In the genomic region with DNA sequence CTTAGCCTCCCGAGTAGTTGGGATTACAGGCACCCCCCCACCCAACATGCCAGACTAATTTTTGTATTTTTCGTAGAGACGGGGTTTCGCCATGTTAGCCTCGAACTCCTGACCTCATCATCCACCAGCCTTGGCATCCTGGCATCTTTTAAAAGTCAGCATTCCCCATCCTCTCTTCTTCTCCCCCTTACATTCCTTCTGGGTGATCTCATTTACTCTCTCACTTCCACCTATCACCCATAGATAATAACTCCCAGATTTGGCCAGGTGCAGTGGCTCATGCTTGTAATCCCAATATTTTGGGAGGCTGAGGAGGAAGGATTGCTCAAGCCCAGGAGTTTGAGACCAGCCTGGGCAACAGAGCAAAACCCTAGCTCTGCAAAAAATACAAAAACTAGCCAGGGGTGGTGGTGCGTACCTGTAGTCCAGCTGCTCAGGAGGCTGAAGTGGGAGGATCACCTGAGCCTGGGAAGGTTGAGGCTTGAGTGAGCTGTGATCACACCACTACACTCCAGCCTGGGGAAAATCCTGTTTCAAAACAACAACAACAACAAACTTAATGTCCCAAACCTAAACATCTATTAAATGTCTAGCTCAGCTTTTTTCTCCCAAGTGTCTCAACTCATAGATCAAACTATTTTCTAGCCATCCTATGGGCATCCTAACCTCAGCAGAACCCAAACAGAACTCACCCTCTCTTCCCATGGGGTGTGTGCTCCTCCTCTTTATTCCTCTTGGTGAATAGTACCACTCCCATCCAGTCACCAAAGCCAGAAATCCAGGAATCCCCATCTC, we compare ENCODE assay signal across 18 cellular contexts. TPM values are rescaled to one million over a fixed set of nuclear protein-coding genes. Genes with fewer than 3 reads are reported as not detected.
"Had no signal": no experiment of that assay in that cellular context is flagged by ENCODE, and none has a peak within 500 bp of the region (broad histone marks: within the 10 kb centered on the region; RNA-seq: fewer than 3 reads in every experiment).

No MANE protein-coding gene starts in this region.

- DNase-seq: activated CD4-positive, alpha-beta T cell treated with anti-CD3 and anti-CD28 coated beads for 36 hours; activated CD4-positive, alpha-beta T cell treated with anti-CD3 and anti-CD28 coated beads, Interleukin-2, amount 50 U/mL, for 48 hours; activated gamma-delta T cell treated with Interleukin-2 at 50 U/mL for 16 hours; activated naive CD8-positive, alpha-beta T cell treated with anti-CD3 and anti-CD28 coated beads for 36 hours; caudate nucleus; immature natural killer cell; mesenchymal stem cell; mucosa of descending colon; naive B cell; pancreas; sigmoid colon; stimulated activated CD4-positive, alpha-beta T cell treated with anti-CD3 and anti-CD28 coated beads, Interleukin-4, amount 100 ng/mL, for 24 hours; upper lobe of left lung had no signal

- H3K36me3 Mint-ChIP-seq: stimulated activated effector memory CD8-positive, alpha-beta T cell treated with anti-CD3 and anti-CD28 coated beads, Interleukin-12 subunit alpha, Interleukin-12 subunit beta, amount 100 ng/mL, for 72 hours had no signal

- H3K36me3 ChIP-seq: gastroesophageal sphincter, pancreas, sigmoid colon, thoracic aorta, upper lobe of left lung had no signal

- H3K4me3 Mint-ChIP-seq: activated CD4-positive, alpha-beta T cell treated with anti-CD3 and anti-CD28 coated beads for 36 hours; activated naive CD8-positive, alpha-beta T cell treated with anti-CD3 and anti-CD28 coated beads for 36 hours; brain; immature natural killer cell; stimulated activated effector memory CD8-positive, alpha-beta T cell treated with anti-CD3 and anti-CD28 coated beads, Interleukin-12 subunit alpha, Interleukin-12 subunit beta, amount 100 ng/mL, for 72 hours had no signal

- H3K4me1 Mint-ChIP-seq: brain had no signal

- H3K27ac ChIP-seq: gastroesophageal sphincter, pancreas, sigmoid colon, thoracic aorta, upper lobe of left lung had no signal

- H3K27me3 ChIP-seq: pancreas, upper lobe of left lung had no signal

- H3K4me1 ChIP-seq: gastroesophageal sphincter, sigmoid colon had no signal

- H3K4me3 ChIP-seq: gastroesophageal sphincter, mucosa of descending colon, pancreas, sigmoid colon, thoracic aorta, upper lobe of left lung had no signal

- H3K27ac Mint-ChIP-seq: activated CD4-positive, alpha-beta T cell treated with anti-CD3 and anti-CD28 coated beads for 36 hours; activated naive CD8-positive, alpha-beta T cell treated with anti-CD3 and anti-CD28 coated beads for 36 hours; brain; stimulated activated effector memory CD8-positive, alpha-beta T cell treated with anti-CD3 and anti-CD28 coated beads, Interleukin-12 subunit alpha, Interleukin-12 subunit beta, amount 100 ng/mL, for 72 hours had no signal

- ATAC-seq: activated CD4-positive, alpha-beta T cell treated with anti-CD3 and anti-CD28 coated beads for 36 hours; esophagus mucosa; gastroesophageal sphincter; mucosa of descending colon; pancreas; stimulated activated effector memory CD8-positive, alpha-beta T cell treated with anti-CD3 and anti-CD28 coated beads, Interleukin-12 subunit alpha, Interleukin-12 subunit beta, amount 100 ng/mL, for 72 hours had no signal

- H3K9me3 ChIP-seq: pancreas, thoracic aorta had no signal

RNA-seq across cellular contexts. Expression of gene SSTR2, which starts 16.1 kb away (rescaled TPM):
- total RNA-seq: esophagus mucosa had no signal
- polyA plus RNA-seq: immature natural killer cell had no signal
